Comparison of ENCODE assay signal across 8 cellular contexts in the genomic region with DNA sequence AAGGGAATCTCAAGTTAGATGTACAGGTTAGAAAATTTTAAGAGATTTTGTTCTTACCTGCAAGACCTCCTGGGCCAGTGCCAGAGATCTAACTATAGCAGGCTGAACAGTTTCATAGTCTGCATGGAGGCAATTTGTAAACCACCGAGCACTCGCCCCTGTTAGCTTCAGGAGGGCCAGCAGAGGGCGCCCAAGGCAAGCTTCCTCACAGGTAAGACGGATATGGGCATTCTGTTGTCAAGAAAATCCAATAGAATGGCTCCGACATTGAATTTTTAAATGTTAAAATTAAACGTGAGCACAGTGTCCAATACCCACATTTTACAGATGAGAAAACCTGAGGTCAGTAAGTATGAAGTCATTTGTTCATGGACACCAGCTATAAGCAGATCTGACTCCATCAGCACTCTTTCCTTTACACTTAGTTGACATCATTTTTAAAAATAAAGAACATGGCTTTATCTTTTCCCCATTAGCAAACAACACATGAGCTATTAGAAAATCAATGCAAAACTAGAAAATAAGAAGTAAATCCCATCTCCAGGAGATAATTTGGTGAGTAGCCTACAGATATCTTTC. TPM values are rescaled to one million over a fixed set of nuclear protein-coding genes. Genes with fewer than 3 reads are reported as not detected.
DNase-seq lines count a peak whose midpoint lies in the region; ATAC-seq, FAIRE-seq and TF ChIP-seq lines count a peak whose summit lies in the region.

No MANE protein-coding gene starts in this region.

- no peaks in the 10 kb centered on the region for H3K27me3 ChIP-seq in small intestine (ENCODE audit: control insufficient read depth in 2 of 2, insufficient read depth in 2 of 2, low read length in 2 of 2)

- ATAC-seq in HG02852 (IDR thresholded peaks at IDR 0.05; ENCODE audit: unreplicated experiment) (peak; percentile 82), GM21737 (IDR thresholded peaks at IDR 0.05; ENCODE audit: unreplicated experiment) (no peak)

- no peaks in the 10 kb centered on the region for H3K9me3 ChIP-seq in small intestine (ENCODE audit: control insufficient read depth, low read depth)

- H3K27ac ChIP-seq in small intestine (ENCODE audit: low read depth in 1 of 2, low read length in 1 of 2) = no peak overlapping the region

- peak; percentile 81 for DNase-seq in GM12865 (ENCODE audit: low read depth)
- DNase-seq in NCI-H2081 treated with DMSO at 0.1 percent for 48 hours (lab: John Stamatoyannopoulos, UW) = peak; percentile 5
- DNase-seq in T1000 (lab: John Stamatoyannopoulos, UW) = peak; percentile 46
- DNase-seq in astrocyte of the cerebellum (ENCODE audit: low read depth) = peak; percentile 54
- peak; percentile 38 to 42 for DNase-seq in hippocampal formation (lab: John Stamatoyannopoulos, UW)
- peak; percentile 79 for DNase-seq in small intestine

- in situ Hi-C loops in astrocyte of the cerebellum (cut with HindIII; ENCODE audit: low sequenced_read_pairs) = no loop called here

- no peak for FAIRE-seq in small intestine (lab: Jason Lieb, UNC)

- peak; percentile 97 for TF ChIP-seq CTCF in GM12865 (IDR thresholded peaks at IDR 0.05; ENCODE audit: insufficient read depth, low read depth, low read length, missing control alignments)
- peak; percentile 95 for TF ChIP-seq CTCF in astrocyte of the cerebellum (IDR thresholded peaks at IDR 0.05; ENCODE audit: low read depth, low read length, missing control alignments)

- H3K4me1 ChIP-seq in small intestine (ENCODE audit: control insufficient read depth in 2 of 2, insufficient read depth in 1 of 2, low read depth in 1 of 2, low read length in 1 of 2) = peaks cover 0 to 4% of the 10 kb centered on the region in 2 donors

- H3K4me3 ChIP-seq in GM12865 (ENCODE audit: low read depth, low read length) (no peak overlapping the region), astrocyte of the cerebellum (ENCODE audit: low read depth, low read length) (no peak overlapping the region), small intestine (ENCODE audit: low read depth in 1 of 2, low read length in 2 of 2) (no peak overlapping the region)

- peaks cover 0 to 2% of the 10 kb centered on the region in 2 donors for H3K36me3 ChIP-seq in small intestine (ENCODE audit: control insufficient read depth in 2 of 2, insufficient read depth in 2 of 2, low read length in 2 of 2)

- 1 to 3% (median 1%) methylated on average over 6 of the region's 6 CpGs for WGBS in small intestine, 3 donors

RNA-seq across cellular contexts. Expression of a gene that starts 2.2 kb away (rescaled TPM):
- polyA plus RNA-seq in small intestine = 100 to 1,000 TPM; 145 to 295 (median 212) TPM

RNA-seq across cellular contexts. Expression of a gene that starts 40.4 kb away (rescaled TPM):
- polyA plus RNA-seq in small intestine = 10 to 100 TPM in 2 of 3 donors, 1 to 10 TPM in 1; 8.3 to 36.2 (median 14.6) TPM

Comparison
In these comparisons a context has a peak if more than half of its experiments do, and no peak if none do; other contexts are left out.
1. DNase-seq: peak in every context shown above with its lines; median percentile 81 in GM12865; 79 in small intestine; 54 in astrocyte of the cerebellum; 46 in T1000; 40 in hippocampal formation; 5 in NCI-H2081 treated with DMSO at 0.1 percent for 48 hours.